13 cellular contexts compared by ENCODE assay signal in the genomic region with DNA sequence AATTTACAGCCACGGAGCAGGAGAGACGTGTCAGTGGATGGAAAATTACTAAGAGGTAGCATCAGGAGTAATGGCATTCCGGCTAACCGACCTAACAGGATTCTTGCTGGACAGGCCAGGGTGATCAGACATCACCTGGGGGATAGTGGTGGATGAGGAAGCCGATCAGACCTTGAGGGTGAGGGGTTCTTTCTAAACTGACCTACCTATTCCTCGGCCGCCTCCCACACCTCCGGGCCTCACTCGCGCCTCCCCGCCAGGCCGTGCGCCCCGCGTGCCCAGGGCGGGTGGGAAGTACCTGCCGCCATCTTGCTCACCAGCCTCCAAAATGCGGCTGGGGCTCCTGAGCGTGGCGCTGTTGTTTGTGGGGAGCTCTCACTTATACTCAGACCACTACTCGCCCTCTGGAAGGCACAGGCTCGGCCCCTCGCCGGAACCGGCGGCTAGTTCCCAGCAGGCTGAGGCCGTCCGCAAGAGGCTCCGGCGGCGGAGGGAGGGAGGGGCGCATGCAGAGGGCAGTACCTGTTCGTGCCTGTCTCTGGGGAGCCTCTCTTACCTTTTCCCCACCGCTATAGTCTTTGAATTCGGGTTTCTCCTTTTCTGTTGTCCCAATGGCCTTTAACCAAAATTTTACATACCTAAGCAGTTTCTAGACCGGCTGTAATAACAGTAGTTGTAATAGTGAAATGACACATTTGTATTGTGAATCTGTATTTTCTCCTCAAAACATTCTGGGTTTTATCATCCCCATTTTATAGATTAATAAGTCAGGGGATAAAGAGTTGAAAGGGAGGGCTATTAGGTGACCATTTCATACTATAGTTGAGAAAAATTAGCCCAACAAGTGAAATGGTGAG. TPM values are rescaled to one million over a fixed set of nuclear protein-coding genes. Genes with fewer than 3 reads are reported as not detected.
DNase-seq lines count a peak whose midpoint lies in the region; ATAC-seq and TF ChIP-seq lines count a peak whose summit lies in the region.
"Had no signal": no experiment of that assay in that cellular context is flagged by ENCODE, and none has a peak within 500 bp of the region (broad histone marks: within the 10 kb centered on the region; RNA-seq: fewer than 3 reads in every experiment).

A gene with protein sequence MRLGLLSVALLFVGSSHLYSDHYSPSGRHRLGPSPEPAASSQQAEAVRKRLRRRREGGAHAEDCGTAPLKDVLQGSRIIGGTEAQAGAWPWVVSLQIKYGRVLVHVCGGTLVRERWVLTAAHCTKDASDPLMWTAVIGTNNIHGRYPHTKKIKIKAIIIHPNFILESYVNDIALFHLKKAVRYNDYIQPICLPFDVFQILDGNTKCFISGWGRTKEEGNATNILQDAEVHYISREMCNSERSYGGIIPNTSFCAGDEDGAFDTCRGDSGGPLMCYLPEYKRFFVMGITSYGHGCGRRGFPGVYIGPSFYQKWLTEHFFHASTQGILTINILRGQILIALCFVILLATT (plus strand): TSS at position 290 of the 857 bp plus-strand sequence. CDS start 39 bp downstream, at position 329.

- intact Hi-C loops in gastrocnemius medialis (cut with DNase I; ENCODE audit: low total_unique reads), result no loop called here

- ATAC-seq in gastrocnemius medialis (peak in 1 of 2 donors; percentile 46), HG03045 (IDR thresholded peaks at IDR 0.05; ENCODE audit: unreplicated experiment) (no peak)
- ATAC-seq: CD8-positive, alpha-beta T cell; GM12878 had no signal

- TF ChIP-seq POLR2A in gastrocnemius medialis (IDR thresholded peaks at IDR 0.05), result no peak

- peaks cover 12% of the 10 kb centered on the region for H3K9me3 Mint-ChIP-seq in endodermal cell

- H3K4me3 Mint-ChIP-seq in endodermal cell, result peak within 1 kb of the TSS; percentile 48
- H3K4me3 Mint-ChIP-seq: CD8-positive, alpha-beta T cell had no signal

- no peak within 1 kb of the TSS for H3K9ac ChIP-seq in endodermal cell (ENCODE audit: extremely low read depth, low read length, poor library complexity, severe bottlenecking)

- no peak within 1 kb of the TSS for H3K27ac ChIP-seq in endodermal cell (ENCODE audit: low read depth, low read length)
- no peak within 1 kb of the TSS for H3K27ac ChIP-seq in gastrocnemius medialis

- TF ChIP-seq CTCF in endodermal cell (conservative IDR thresholded peaks at IDR 0.05), result peak; percentile 65
- TF ChIP-seq CTCF in gastrocnemius medialis (IDR thresholded peaks at IDR 0.05 in 4 of 5, conservative IDR thresholded peaks at IDR 0.05 in 1 of 5), result no peak

- H3K27me3 ChIP-seq in H7 (ENCODE audit: control insufficient read depth, insufficient read depth, low read length), result no peaks in the 10 kb centered on the region
- H3K27me3 ChIP-seq in endodermal cell (ENCODE audit: control insufficient read depth, insufficient read depth, low read length, poor library complexity, severe bottlenecking), result no peaks in the 10 kb centered on the region
- H3K27me3 ChIP-seq in gastrocnemius medialis, result no peaks in the 10 kb centered on the region

- H3K4me1 ChIP-seq in endodermal cell (ENCODE audit: control insufficient read depth, insufficient read depth, low read length) (no peaks in the 10 kb centered on the region), gastrocnemius medialis (no peaks in the 10 kb centered on the region)

- H3K9me3 ChIP-seq in endodermal cell (ENCODE audit: control insufficient read depth, low read length), result no peaks in the 10 kb centered on the region
- H3K9me3 ChIP-seq in gastrocnemius medialis, result no peaks in the 10 kb centered on the region

- H3K4me3 ChIP-seq in H7 (ENCODE audit: insufficient read depth, low read depth, low read length), result no peak within 1 kb of the TSS
- no peak within 1 kb of the TSS for H3K4me3 ChIP-seq in endodermal cell (ENCODE audit: low read length)
- peak within 1 kb of the TSS in 3 of 4 donors; percentile 16 to 24 (median 22) for H3K4me3 ChIP-seq in gastrocnemius medialis
- H3K4me3 ChIP-seq: GM12878 had no signal

- in situ Hi-C loops in gastrocnemius medialis (cut with MboI; ENCODE audit: low sequenced_read_pairs in 4 of 4), result loop anchor here in 1 of 4 donors (25.0 kb wide), 1 partner anchor 494 kb away; the partner anchor contains the start of gene CELA1

- peaks cover 5% of the 10 kb centered on the region for H3K36me3 Mint-ChIP-seq in endodermal cell (ENCODE audit: low read depth)
- H3K36me3 Mint-ChIP-seq: CD8-positive, alpha-beta T cell had no signal

- H3K36me3 ChIP-seq in H7 (replicated peaks; ENCODE audit: control insufficient read depth, insufficient read depth, low read length) (no peaks in the 10 kb centered on the region), endodermal cell (ENCODE audit: control insufficient read depth, insufficient read depth, low read length) (no peaks in the 10 kb centered on the region), gastrocnemius medialis (no peaks in the 10 kb centered on the region)

- WGBS in endodermal cell (ENCODE audit: insufficient coverage in 1 of 2, insufficient read length in 1 of 2), 2 experiments, result 94 to 97% methylated on average over 18 to 35 of the region's 36 CpGs

- DNase-seq in H7, result peak; percentile 79
- peak; percentile 95 for DNase-seq in endodermal cell
- peak; percentile 9 for DNase-seq in kidney tubule cell (ENCODE audit: low spot score)
- no peak for DNase-seq in gastrocnemius medialis
- DNase-seq in H4 (ENCODE audit: low spot score), result no peak
- DNase-seq in kidney glomerular epithelial cell (lab: John Stamatoyannopoulos, UW), result no peak
- DNase-seq in medulla oblongata (ENCODE audit: extremely low spot score), result no peak
- DNase-seq: activated T-cell treated with anti-CD3 and anti-CD28 coated beads, Interleukin-2, amount 50 U/mL, for 48 hours; CD8-positive, alpha-beta T cell; effector CD8-positive, alpha-beta T cell had no signal

- no peak within 1 kb of the TSS for H3K27ac Mint-ChIP-seq in endodermal cell
- H3K27ac Mint-ChIP-seq: CD8-positive, alpha-beta T cell had no signal

- H3K27me3 Mint-ChIP-seq in endodermal cell (ENCODE audit: insufficient read depth), result no peaks in the 10 kb centered on the region

- H3K4me1 Mint-ChIP-seq in endodermal cell, result no peaks in the 10 kb centered on the region

RNA-seq across cellular contexts. Expression of the gene that starts here (rescaled TPM):
- not detected in 2 replicates for total RNA-seq in H7 (2014; rRNA removed; shearing (Covaris generic))
- total RNA-seq in endodermal cell, result not detected
- polyA plus RNA-seq in endodermal cell (2013, experiment 1 of 2), result not detected
- not detected for polyA plus RNA-seq in endodermal cell (2013, experiment 2 of 2)
- not detected for total RNA-seq in gastrocnemius medialis
- not detected in 2 replicates for total RNA-seq in H4 (2014; rRNA removed; shearing (Covaris generic))
- total RNA-seq: CD8-positive, alpha-beta T cell; GM12878; M059J had no signal
- polyA plus RNA-seq: GM12878 had no signal

Comparison
In these comparisons a context has a peak if more than half of its experiments do, and no peak if none do; other contexts are left out.
1. Peak in DNase-seq in H7; RNA of the gene not detected or under 1 TPM.
2. Peak in DNase-seq in endodermal cell; RNA of the gene not detected or under 1 TPM.
3. H3K4me3 ChIP-seq: peak in gastrocnemius medialis (3 of 4); none in H7 (single experiment) and endodermal cell (single experiment).